Comparison of ENCODE assay signal across 8 cellular contexts in genomic region chr10:23314835-23315239, GRCh38. TPM values are rescaled to one million over a fixed set of nuclear protein-coding genes. Genes with fewer than 3 reads are reported as not detected.
DNase-seq lines count a peak whose midpoint lies in the region; ATAC-seq and TF ChIP-seq lines count a peak whose summit lies in the region.

No MANE protein-coding gene starts in this region.

- H3K27me3 ChIP-seq in prostate gland (replicated peaks; ENCODE audit: insufficient read depth) = no peaks in the 10 kb centered on the region

- no peaks in the 10 kb centered on the region for H3K9me3 ChIP-seq in prostate gland

- H3K36me3 ChIP-seq in prostate gland = no peaks in the 10 kb centered on the region

- DNase-seq in NCI-H510A treated with DMSO at 0.1 percent for 48 hours (lab: John Stamatoyannopoulos, UW) = peak; percentile 43
- DNase-seq in NCI-H510A (lab: John Stamatoyannopoulos, UW) = no peak
- peak; percentile 31 for DNase-seq in NCI-H748 treated with DMSO at 0.1 percent for 48 hours (lab: John Stamatoyannopoulos, UW)
- peak; percentile 27 for DNase-seq in activated gamma-delta T cell treated with anti-CD3 and anti-CD28 coated beads, Interleukin-2, amount 50 U/mL, for 16 hours (ENCODE audit: low read depth)
- DNase-seq in globus pallidus (ENCODE audit: low spot score) = peak; percentile 74
- DNase-seq in prostate gland (ENCODE audit: low spot score) = peak; percentile 60
- DNase-seq in GM19240 (ENCODE audit: insufficient read length, low spot score) = no peak

- no peak overlapping the region for H3K4me3 ChIP-seq in prostate gland

- peak; percentile 57 for ATAC-seq in HG02759 (IDR thresholded peaks at IDR 0.05; ENCODE audit: unreplicated experiment)

- TF ChIP-seq POLR2A in prostate gland (IDR thresholded peaks at IDR 0.05) = no peak

- peak; percentile 16 to 79 (median 77) for TF ChIP-seq CTCF in prostate gland (IDR thresholded peaks at IDR 0.05)

- H3K27ac ChIP-seq in prostate gland = no peak overlapping the region

- 5% methylated on average over 3 of the region's 3 CpGs for WGBS in prostate gland

- intact Hi-C loops in prostate gland (cut with DNase I) = loop anchor here (5.0 kb wide), 2 partner anchors 207 to 387 kb away; no protein-coding TSS in a partner anchor

- H3K4me1 ChIP-seq in prostate gland (replicated peaks) = no peaks in the 10 kb centered on the region

RNA-seq across cellular contexts. Expression of gene C10orf67, which starts 29.8 kb away (rescaled TPM):
- total RNA-seq in prostate gland = 1 to 10 TPM in 1 of 2 donors, not detected in 1; 1.0 TPM

Comparison
In these comparisons a context has a peak if more than half of its experiments do, and no peak if none do; other contexts are left out.
1. DNase-seq: peak in NCI-H510A treated with DMSO at 0.1 percent for 48 hours (single experiment), NCI-H748 treated with DMSO at 0.1 percent for 48 hours (single experiment), activated gamma-delta T cell treated with anti-CD3 and anti-CD28 coated beads, Interleukin-2, amount 50 U/mL, for 16 hours (single experiment), globus pallidus (single experiment) and prostate gland (single experiment); none in NCI-H510A (single experiment) and GM19240 (single experiment).